Comparison of ENCODE assay signal across 6 cellular contexts in the genomic region with DNA sequence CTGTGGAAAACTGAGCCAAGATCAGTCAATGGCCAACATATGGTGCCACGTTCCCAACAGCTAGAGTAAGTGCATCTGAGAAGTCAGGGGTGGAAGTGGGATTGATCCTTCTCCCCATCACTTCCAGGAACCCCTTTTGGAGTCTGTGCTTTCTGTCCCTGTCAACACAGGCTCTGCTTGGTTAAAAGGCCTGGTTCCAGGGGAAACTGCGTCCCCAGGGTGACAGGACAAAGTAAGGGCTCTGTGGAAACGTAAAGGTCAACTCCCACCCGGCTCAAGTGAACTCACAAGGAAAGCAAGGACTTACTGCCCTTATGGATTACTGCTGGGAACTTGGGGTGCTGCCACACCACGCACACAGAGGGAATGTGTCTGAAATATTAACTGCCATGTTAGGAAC.
"Had no signal": no experiment of that assay in that cellular context is flagged by ENCODE, and none has a peak within 500 bp of the region (broad histone marks: within the 10 kb centered on the region; RNA-seq: fewer than 3 reads in every experiment).

No MANE protein-coding gene starts in this region.

- ATAC-seq: GM23338, HCT116, K562 had no signal

- H3K4me3 Mint-ChIP-seq: GM23338, HFFc6 had no signal

- H3K27ac Mint-ChIP-seq: GM23338, HFFc6 had no signal

- DNase-seq: H7, HFFc6, IMR-90 had no signal

- H3K9me3 Mint-ChIP-seq: GM23338, HFFc6 had no signal
